ENCODE assay signal across 27 cellular contexts in the genomic region with DNA sequence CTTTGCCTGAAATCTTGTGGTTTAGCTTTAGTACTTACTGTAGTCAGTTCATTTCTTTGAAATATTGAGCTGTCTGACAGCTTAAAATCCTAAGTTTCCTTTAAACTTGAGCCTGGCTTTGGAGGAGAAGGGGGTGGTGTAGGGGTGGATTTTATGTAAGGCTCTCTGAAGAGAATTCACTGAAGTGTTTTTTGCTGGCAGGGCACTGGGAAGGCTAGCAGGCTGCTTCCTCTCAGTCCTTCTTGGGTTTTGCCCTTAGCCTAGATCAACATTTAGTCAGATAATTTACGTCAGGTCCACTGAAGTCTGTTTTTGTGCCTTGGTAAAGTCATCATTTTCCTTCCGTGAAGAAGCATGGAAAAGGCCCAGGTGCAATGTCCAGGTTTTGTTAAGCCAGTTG.
"Had no signal": no experiment of that assay in that cellular context is flagged by ENCODE, and none has a peak within 500 bp of the region (broad histone marks: within the 10 kb centered on the region; RNA-seq: fewer than 3 reads in every experiment).

No MANE protein-coding gene starts in this region.

- H3K27me3 Mint-ChIP-seq: activated CD4-positive, alpha-beta memory T cell treated with anti-CD3 and anti-CD28 coated beads for 36 hours; activated CD4-positive, alpha-beta T cell treated with anti-CD3 and anti-CD28 coated beads for 36 hours; activated CD4-positive, alpha-beta T cell treated with anti-CD3 and anti-CD28 coated beads, Interleukin-2, amount 10 ng/mL, durations not matched to agents 24 days and 14 days; activated naive CD4-positive, alpha-beta T cell treated with anti-CD3 and anti-CD28 coated beads, Interleukin-2, amount 10 ng/mL, durations not matched to agents 7 days and 5 days; activated T-cell treated with anti-CD3 and anti-CD28 coated beads, Interleukin-2, amount 50 U/mL, for 24 hours; central memory CD8-positive, alpha-beta T cell; dendritic cell treated with granulocyte-macrophage colony-stimulating factor and Interleukin-4, amounts not matched to agents 40 ng/mL and 50 ng/mL, for 4 days had no signal

- H3K27ac Mint-ChIP-seq: activated CD4-positive, alpha-beta memory T cell treated with anti-CD3 and anti-CD28 coated beads for 36 hours; activated CD4-positive, alpha-beta T cell treated with anti-CD3 and anti-CD28 coated beads for 36 hours; activated CD4-positive, alpha-beta T cell treated with anti-CD3 and anti-CD28 coated beads, Interleukin-2, amount 10 ng/mL, durations not matched to agents 24 days and 14 days; activated CD8-positive, alpha-beta T cell treated with anti-CD3 and anti-CD28 coated beads, Interleukin-2, amount 10 ng/mL, durations not matched to agents 7 days and 5 days; activated naive CD4-positive, alpha-beta T cell treated with anti-CD3 and anti-CD28 coated beads, Interleukin-2, amount 10 ng/mL, durations not matched to agents 7 days and 5 days; activated naive CD4-positive, alpha-beta T cell treated with anti-CD3 and anti-CD28 coated beads, Interleukin-2, amount 50 U/mL, for 72 hours; activated naive CD8-positive, alpha-beta T cell treated with anti-CD3 and anti-CD28 coated beads, Interleukin-2, amount 10 ng/mL, durations not matched to agents 7 days and 5 days; activated T-cell treated with anti-CD3 and anti-CD28 coated beads, Interleukin-2, amount 50 U/mL, for 24 hours; activated T-cell treated with anti-CD3 and anti-CD28 coated beads, Interleukin-2, amount 50 U/mL, for 72 hours; dendritic cell treated with granulocyte-macrophage colony-stimulating factor and Interleukin-4, amounts not matched to agents 40 ng/mL and 50 ng/mL, for 4 days; effector memory CD8-positive, alpha-beta T cell had no signal

- H3K27ac ChIP-seq: ascending aorta, brain microvascular endothelial cell, coronary artery, dorsolateral prefrontal cortex, epithelial cell of prostate, esophagus squamous epithelium, gastroesophageal sphincter had no signal

- H3K9me3 ChIP-seq: ascending aorta, esophagus squamous epithelium, gastroesophageal sphincter had no signal

- ATAC-seq: activated CD4-positive, alpha-beta T cell treated with anti-CD3 and anti-CD28 coated beads for 36 hours; activated CD8-positive, alpha-beta T cell treated with anti-CD3 and anti-CD28 coated beads, Interleukin-2, amount 10 ng/mL, durations not matched to agents 7 days and 5 days; activated naive CD4-positive, alpha-beta T cell treated with anti-CD3 and anti-CD28 coated beads, Interleukin-2, amount 50 U/mL, for 72 hours; activated T-cell treated with anti-CD3 and anti-CD28 coated beads, Interleukin-2, amount 50 U/mL, for 72 hours; effector memory CD8-positive, alpha-beta T cell; gastroesophageal sphincter had no signal

- H3K4me3 Mint-ChIP-seq: activated CD4-positive, alpha-beta memory T cell treated with anti-CD3 and anti-CD28 coated beads for 36 hours; activated CD4-positive, alpha-beta T cell treated with anti-CD3 and anti-CD28 coated beads for 36 hours; activated CD4-positive, alpha-beta T cell treated with anti-CD3 and anti-CD28 coated beads, Interleukin-2, amount 10 ng/mL, durations not matched to agents 24 days and 14 days; activated CD8-positive, alpha-beta T cell treated with anti-CD3 and anti-CD28 coated beads, Interleukin-2, amount 10 ng/mL, durations not matched to agents 7 days and 5 days; activated naive CD4-positive, alpha-beta T cell treated with anti-CD3 and anti-CD28 coated beads, Interleukin-2, amount 10 ng/mL, durations not matched to agents 7 days and 5 days; activated naive CD8-positive, alpha-beta T cell treated with anti-CD3 and anti-CD28 coated beads, Interleukin-2, amount 10 ng/mL, durations not matched to agents 7 days and 5 days; activated T-cell treated with anti-CD3 and anti-CD28 coated beads, Interleukin-2, amount 50 U/mL, for 24 hours; activated T-cell treated with anti-CD3 and anti-CD28 coated beads, Interleukin-2, amount 50 U/mL, for 72 hours; central memory CD8-positive, alpha-beta T cell; dendritic cell treated with granulocyte-macrophage colony-stimulating factor and Interleukin-4, amounts not matched to agents 40 ng/mL and 50 ng/mL, for 4 days; effector memory CD8-positive, alpha-beta T cell had no signal

- H3K4me1 Mint-ChIP-seq: activated CD4-positive, alpha-beta T cell treated with anti-CD3 and anti-CD28 coated beads for 36 hours; activated CD4-positive, alpha-beta T cell treated with anti-CD3 and anti-CD28 coated beads, Interleukin-2, amount 10 ng/mL, durations not matched to agents 24 days and 14 days; activated naive CD4-positive, alpha-beta T cell treated with anti-CD3 and anti-CD28 coated beads, Interleukin-2, amount 10 ng/mL, durations not matched to agents 7 days and 5 days; activated naive CD8-positive, alpha-beta T cell treated with anti-CD3 and anti-CD28 coated beads, Interleukin-2, amount 10 ng/mL, durations not matched to agents 7 days and 5 days; central memory CD8-positive, alpha-beta T cell had no signal

- H3K27me3 ChIP-seq: ascending aorta, brain microvascular endothelial cell, dorsolateral prefrontal cortex, esophagus squamous epithelium, gastroesophageal sphincter had no signal

- H3K36me3 Mint-ChIP-seq: activated CD4-positive, alpha-beta memory T cell treated with anti-CD3 and anti-CD28 coated beads for 36 hours; activated naive CD4-positive, alpha-beta T cell treated with anti-CD3 and anti-CD28 coated beads, Interleukin-2, amount 10 ng/mL, durations not matched to agents 7 days and 5 days; activated naive CD4-positive, alpha-beta T cell treated with anti-CD3 and anti-CD28 coated beads, Interleukin-2, amount 50 U/mL, for 72 hours; activated naive CD8-positive, alpha-beta T cell treated with anti-CD3 and anti-CD28 coated beads, Interleukin-2, amount 10 ng/mL, durations not matched to agents 7 days and 5 days had no signal

- H3K36me3 ChIP-seq: ascending aorta, brain microvascular endothelial cell, esophagus squamous epithelium had no signal

- H3K4me3 ChIP-seq: ascending aorta, coronary artery, dorsolateral prefrontal cortex, esophagus squamous epithelium, gastroesophageal sphincter had no signal

- DNase-seq: activated CD4-positive, alpha-beta memory T cell treated with anti-CD3 and anti-CD28 coated beads for 36 hours; activated CD4-positive, alpha-beta T cell treated with anti-CD3 and anti-CD28 coated beads for 36 hours; activated CD4-positive, alpha-beta T cell treated with anti-CD3 and anti-CD28 coated beads, Interleukin-2, amount 10 ng/mL, durations not matched to agents 24 days and 14 days; activated CD4-positive, CD25-positive, alpha-beta regulatory T cell; activated CD4-positive, CD25-positive, alpha-beta regulatory T cell treated with anti-CD3 and anti-CD28 coated beads, Interleukin-2, amount 50 U/mL, for 72 hours; activated CD8-positive, alpha-beta memory T cell treated with anti-CD3 and anti-CD28 coated beads, Interleukin-2, amount 50 U/mL, for 48 hours; activated CD8-positive, alpha-beta T cell treated with anti-CD3 and anti-CD28 coated beads, Interleukin-2, amount 10 ng/mL, durations not matched to agents 7 days and 5 days; activated gamma-delta T cell; activated naive CD4-positive, alpha-beta T cell; activated naive CD4-positive, alpha-beta T cell treated with anti-CD3 and anti-CD28 coated beads, Interleukin-2, amount 10 ng/mL, durations not matched to agents 7 days and 5 days; activated naive CD8-positive, alpha-beta T cell treated with anti-CD3 and anti-CD28 coated beads, Interleukin-2, amount 10 ng/mL, durations not matched to agents 7 days and 5 days; activated T-cell treated with anti-CD3 and anti-CD28 coated beads for 4 hours; activated T-cell treated with anti-CD3 and anti-CD28 coated beads, Interleukin-2, amount 50 U/mL, for 24 hours; activated T-cell treated with anti-CD3 and anti-CD28 coated beads, Interleukin-2, amount 50 U/mL, for 72 hours; brain microvascular endothelial cell; dorsolateral prefrontal cortex; effector memory CD8-positive, alpha-beta T cell; esophagus squamous epithelium; foreskin melanocyte; T-helper 2 cell had no signal

- H3K9me3 Mint-ChIP-seq: activated CD4-positive, alpha-beta T cell treated with anti-CD3 and anti-CD28 coated beads, Interleukin-2, amount 10 ng/mL, durations not matched to agents 24 days and 14 days; activated naive CD4-positive, alpha-beta T cell treated with anti-CD3 and anti-CD28 coated beads, Interleukin-2, amount 10 ng/mL, durations not matched to agents 7 days and 5 days; activated naive CD4-positive, alpha-beta T cell treated with anti-CD3 and anti-CD28 coated beads, Interleukin-2, amount 50 U/mL, for 72 hours; activated naive CD8-positive, alpha-beta T cell treated with anti-CD3 and anti-CD28 coated beads, Interleukin-2, amount 10 ng/mL, durations not matched to agents 7 days and 5 days; activated T-cell treated with anti-CD3 and anti-CD28 coated beads, Interleukin-2, amount 50 U/mL, for 24 hours; central memory CD8-positive, alpha-beta T cell; dendritic cell treated with granulocyte-macrophage colony-stimulating factor and Interleukin-4, amounts not matched to agents 40 ng/mL and 50 ng/mL, for 4 days; effector memory CD8-positive, alpha-beta T cell had no signal

- H3K4me1 ChIP-seq: ascending aorta, esophagus squamous epithelium, gastroesophageal sphincter had no signal
